ENCODE assay signal across 13 cellular contexts in the genomic region with DNA sequence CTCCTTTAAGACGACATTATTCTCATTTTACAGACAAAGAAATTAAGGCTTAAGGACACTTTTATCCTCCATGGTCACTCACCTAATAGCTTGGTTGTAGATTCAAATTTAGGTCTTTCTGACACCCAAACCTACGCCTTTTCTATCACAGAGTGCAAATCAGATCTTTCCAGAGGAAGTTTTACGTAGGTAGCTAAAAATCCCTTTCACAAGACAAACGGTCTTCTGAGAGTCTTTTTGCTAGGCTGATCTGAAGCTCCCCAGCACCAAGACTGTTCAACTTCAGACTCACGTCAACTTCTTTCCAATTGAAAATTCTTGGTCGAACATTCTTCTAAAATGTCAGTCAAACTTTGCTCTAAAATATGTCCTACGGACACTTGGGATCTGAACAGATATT. TPM values are rescaled to one million over a fixed set of nuclear protein-coding genes. Genes with fewer than 3 reads are reported as not detected.
A peak's percentile ranks its signal among the peaks of the same experiment; 100 is the strongest.
DNase-seq lines count a peak whose midpoint lies in the region; ATAC-seq, FAIRE-seq and TF ChIP-seq lines count a peak whose summit lies in the region.
"Had no signal": no experiment of that assay in that cellular context is flagged by ENCODE, and none has a peak within 500 bp of the region (broad histone marks: within the 10 kb centered on the region; RNA-seq: fewer than 3 reads in every experiment).

No MANE protein-coding gene starts in this region.

- no peaks in the 10 kb centered on the region for H3K9me3 ChIP-seq in T-helper 17 cell (ENCODE audit: control insufficient read depth, low read length, poor library complexity, severe bottlenecking)

- H3K9me3 Mint-ChIP-seq in activated naive CD4-positive, alpha-beta T cell treated with anti-CD3 and anti-CD28 coated beads, Interleukin-2, amount 10 ng/mL, durations not matched to agents 7 days and 5 days = no peaks in the 10 kb centered on the region
- H3K9me3 Mint-ChIP-seq in stimulated activated memory B cell treated with anti-CD40 and anti-IgM and Interleukin-4, amounts not matched to agents 10 μg/mL and 1 μg/mL and 100 μg/mL, for 72 hours = peaks cover 2% of the 10 kb centered on the region

- peak overlapping the region; percentile 65 for H3K4me3 Mint-ChIP-seq in activated naive CD4-positive, alpha-beta T cell treated with anti-CD3 and anti-CD28 coated beads, Interleukin-2, amount 10 ng/mL, durations not matched to agents 7 days and 5 days
- peak overlapping the region; percentile 89 for H3K4me3 Mint-ChIP-seq in T-helper 17 cell
- peak overlapping the region; percentile 93 for H3K4me3 Mint-ChIP-seq in stimulated activated memory B cell treated with anti-CD40 and anti-IgM and Interleukin-4, amounts not matched to agents 10 μg/mL and 1 μg/mL and 100 μg/mL, for 72 hours

- no peak for TF ChIP-seq CTCF in D721Med (IDR thresholded peaks at IDR 0.05; ENCODE audit: insufficient read depth, missing control alignments)

- peaks cover 14% of the 10 kb centered on the region for H3K36me3 Mint-ChIP-seq in activated naive CD4-positive, alpha-beta T cell treated with anti-CD3 and anti-CD28 coated beads, Interleukin-2, amount 10 ng/mL, durations not matched to agents 7 days and 5 days
- peaks cover 5% of the 10 kb centered on the region for H3K36me3 Mint-ChIP-seq in T-helper 17 cell (ENCODE audit: low read depth)
- H3K36me3 Mint-ChIP-seq in stimulated activated memory B cell treated with anti-CD40 and anti-IgM and Interleukin-4, amounts not matched to agents 10 μg/mL and 1 μg/mL and 100 μg/mL, for 72 hours = peaks cover 19% of the 10 kb centered on the region

- no peak for DNase-seq in activated naive CD4-positive, alpha-beta T cell treated with anti-CD3 and anti-CD28 coated beads, Interleukin-2, amount 10 ng/mL, durations not matched to agents 7 days and 5 days
- DNase-seq in activated naive CD4-positive, alpha-beta T cell treated with anti-CD3 and anti-CD28 coated beads, Interleukin-2, amount 50 U/mL, for 16 hours = no peak
- DNase-seq in T-helper 17 cell = no peak
- DNase-seq in inferior parietal cortex (ENCODE audit: extremely low spot score) = no peak
- no peak for DNase-seq in NCI-H2227 (lab: John Stamatoyannopoulos, UW; ENCODE audit: unreplicated experiment)
- DNase-seq in D721Med (ENCODE audit: insufficient read length, low spot score) = no peak
- DNase-seq: activated CD8-positive, alpha-beta memory T cell treated with anti-CD3 and anti-CD28 coated beads for 24 hours; DMS79; mesenchymal stem cell; NCI-H2171; PC-9 had no signal

- peak; percentile 15 for ATAC-seq in HG02642 (IDR thresholded peaks at IDR 0.05; ENCODE audit: poor library complexity, unreplicated experiment)
- peak; percentile 58 for ATAC-seq in T-helper 17 cell
- ATAC-seq in stimulated activated memory B cell treated with anti-CD40 and anti-IgM and Interleukin-4, amounts not matched to agents 10 μg/mL and 1 μg/mL and 100 μg/mL, for 72 hours = peak; percentile 59

- H3K27me3 Mint-ChIP-seq in activated naive CD4-positive, alpha-beta T cell treated with anti-CD3 and anti-CD28 coated beads, Interleukin-2, amount 10 ng/mL, durations not matched to agents 7 days and 5 days = no peaks in the 10 kb centered on the region
- no peaks in the 10 kb centered on the region for H3K27me3 Mint-ChIP-seq in T-helper 17 cell
- no peaks in the 10 kb centered on the region for H3K27me3 Mint-ChIP-seq in stimulated activated memory B cell treated with anti-CD40 and anti-IgM and Interleukin-4, amounts not matched to agents 10 μg/mL and 1 μg/mL and 100 μg/mL, for 72 hours

- FAIRE-seq in D721Med (lab: Jason Lieb, UNC) = no peak

- peaks cover 12% of the 10 kb centered on the region for H3K4me1 Mint-ChIP-seq in activated naive CD4-positive, alpha-beta T cell treated with anti-CD3 and anti-CD28 coated beads, Interleukin-2, amount 10 ng/mL, durations not matched to agents 7 days and 5 days
- peaks cover 15% of the 10 kb centered on the region for H3K4me1 Mint-ChIP-seq in T-helper 17 cell
- H3K4me1 Mint-ChIP-seq in stimulated activated memory B cell treated with anti-CD40 and anti-IgM and Interleukin-4, amounts not matched to agents 10 μg/mL and 1 μg/mL and 100 μg/mL, for 72 hours = peaks cover 14% of the 10 kb centered on the region

- CTCF ChIA-PET in activated naive CD4-positive, alpha-beta T cell treated with anti-CD3 and anti-CD28 coated beads, Interleukin-2, amount 10 ng/mL, durations not matched to agents 7 days and 5 days (lab: Charles Lee) = no interaction called here

- peak overlapping the region; percentile 91 for H3K27ac Mint-ChIP-seq in activated naive CD4-positive, alpha-beta T cell treated with anti-CD3 and anti-CD28 coated beads, Interleukin-2, amount 10 ng/mL, durations not matched to agents 7 days and 5 days
- H3K27ac Mint-ChIP-seq in T-helper 17 cell = peak overlapping the region; percentile 93
- H3K27ac Mint-ChIP-seq in stimulated activated memory B cell treated with anti-CD40 and anti-IgM and Interleukin-4, amounts not matched to agents 10 μg/mL and 1 μg/mL and 100 μg/mL, for 72 hours = peak overlapping the region; percentile 89

RNA-seq across cellular contexts. Expression of a gene that starts 46.5 kb away (rescaled TPM):
- 10 to 100 TPM; 10.8 to 11.7 TPM for total RNA-seq in T-helper 17 cell
